1 cellular context compared by ENCODE assay signal in the genomic region with DNA sequence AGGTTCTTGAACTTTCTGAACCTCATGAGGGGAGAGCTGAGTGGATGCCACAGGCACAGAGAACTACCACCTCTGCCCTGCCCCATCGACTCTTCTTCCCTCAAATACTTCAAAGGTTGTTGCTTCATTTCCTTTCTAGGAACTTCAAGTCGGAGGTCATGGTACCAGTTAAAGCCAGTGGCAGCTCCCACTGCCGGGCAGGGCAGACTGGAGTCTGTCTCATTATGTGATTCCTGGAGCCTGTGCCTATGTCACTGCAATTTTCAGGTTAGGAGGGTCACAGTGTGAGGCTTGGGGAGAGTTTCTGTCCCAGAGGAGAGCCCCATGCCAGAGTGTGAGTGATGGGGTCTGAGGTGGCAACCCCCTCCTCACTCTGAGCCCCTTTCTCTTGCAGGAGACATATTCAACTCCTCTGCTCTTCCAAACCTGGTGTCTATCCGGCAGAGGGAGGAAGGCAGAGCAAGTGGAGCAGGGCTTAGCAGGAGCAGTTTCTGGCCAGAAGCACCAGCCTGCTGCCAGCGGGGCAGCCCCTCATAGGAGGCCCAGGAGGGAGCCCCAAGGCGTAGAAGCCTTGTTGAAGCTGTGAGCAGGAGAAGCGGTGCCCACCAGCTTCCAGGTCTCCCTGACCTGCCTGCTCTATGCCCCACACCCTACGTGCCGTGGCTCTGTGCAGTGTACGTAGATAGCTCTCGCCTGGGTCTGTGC.
TF ChIP-seq lines count a peak whose summit lies in the region.

No MANE protein-coding gene starts in this region.

TF ChIP-seq in K562, 482 proteins besides CTCF, POLR2A, EP300 and RAD21:
- TF ChIP-seq ZNF609 (CRISPR knock-in tag; IDR thresholded peaks at IDR 0.05; ENCODE audit: borderline replicate concordance) (no peak), BRD4 (IDR thresholded peaks at IDR 0.05) (no peak), POLR2AphosphoS5 (IDR thresholded peaks at IDR 0.05; ENCODE audit: control insufficient read depth, insufficient read depth, low read depth, low read length) (no peak), PTBP1 (IDR thresholded peaks at IDR 0.05; ENCODE audit: low read depth, low read length) (no peak), MBD2 (IDR thresholded peaks at IDR 0.05; ENCODE audit: borderline replicate concordance, low read depth) (no peak), THRAP3 (IDR thresholded peaks at IDR 0.05; ENCODE audit: borderline replicate concordance) (no peak)
